Comparison of ENCODE assay signal across 22 cellular contexts in genomic region chr3:178405456-178405970, GRCh38.
DNase-seq lines count a peak whose midpoint lies in the region; ATAC-seq and TF ChIP-seq lines count a peak whose summit lies in the region.
"Had no signal": no experiment of that assay in that cellular context is flagged by ENCODE, and none has a peak within 500 bp of the region (broad histone marks: within the 10 kb centered on the region; RNA-seq: fewer than 3 reads in every experiment).

No MANE protein-coding gene starts in this region.

- H2BK120ac ChIP-seq in IMR-90 (ENCODE audit: low read depth, low read length) = no peak overlapping the region

- H3K36me3 Mint-ChIP-seq in nephron (ENCODE audit: low read depth) (no peaks in the 10 kb centered on the region), T-cell (no peaks in the 10 kb centered on the region)
- H3K36me3 Mint-ChIP-seq: activated naive CD4-positive, alpha-beta T cell treated with anti-CD3 and anti-CD28 coated beads, Interleukin-2, amount 50 U/mL, for 72 hours; CD8-positive, alpha-beta T cell had no signal

- H3K4me3 Mint-ChIP-seq in nephron (peak overlapping the region in 1 of 3 experiments; percentile 16), T-cell (no peak overlapping the region)
- H3K4me3 Mint-ChIP-seq: activated T-helper 17 cell treated with anti-CD3 and anti-CD28 coated beads, Interleukin-2, amount 50 U/mL, for 72 hours; CD8-positive, alpha-beta T cell; GM23338; T-helper 2 cell treated with Interferon-gamma antibody and Interleukin-4, amounts not matched to agents 5 μg/mL and 100 μg/mL, for 36 hours had no signal

- H3K27ac ChIP-seq in IMR-90 (ENCODE audit: insufficient read depth, low read length) (no peak overlapping the region), aorta (ENCODE audit: low read depth in 1 of 2, low read length in 2 of 2) (no peak overlapping the region)
- H3K27ac ChIP-seq: brain microvascular endothelial cell, heart right ventricle had no signal

- no peak overlapping the region; a peak in 1 of 4 replicates for H4K8ac ChIP-seq in IMR-90 (ENCODE audit: low read depth in 2 of 2, low read length in 2 of 2)

- H3K27me3 ChIP-seq in IMR-90 (ENCODE audit: control insufficient read depth, insufficient read depth, low read length) = no peaks in the 10 kb centered on the region; the same call in 1 of the 2 replicates
- H3K27me3 ChIP-seq in aorta (ENCODE audit: control insufficient read depth in 1 of 2, insufficient read depth in 2 of 2, low read length in 1 of 2) = no peaks in the 10 kb centered on the region
- H3K27me3 ChIP-seq: brain microvascular endothelial cell, heart right ventricle, left lung had no signal

- H3K18ac ChIP-seq in IMR-90 (ENCODE audit: low read depth, low read length) = no peak overlapping the region

- peak; percentile 25 for DNase-seq in AG08395 (ENCODE audit: low spot score)
- DNase-seq in IMR-90 = no peak
- DNase-seq in astrocyte of the spinal cord (ENCODE audit: low read depth, low spot score) = peak; percentile 37
- no peak for DNase-seq in T-cell
- DNase-seq in effector CD8-positive, alpha-beta T cell (lab: John Stamatoyannopoulos, UW) = no peak
- no peak for DNase-seq in activated T-cell treated with anti-CD3 and anti-CD28 coated beads for 4 hours
- no peak for DNase-seq in aorta
- DNase-seq: brain microvascular endothelial cell; CD8-positive, alpha-beta T cell; DMS79 treated with DMSO at 0.1 percent for 48 hours; heart right ventricle; Karpas-422; left lung; MV-4-11; NCI-H187 treated with DMSO at 0.1 percent for 48 hours; posterior cingulate gyrus; substantia nigra had no signal

- H3K9ac ChIP-seq in IMR-90 (ENCODE audit: low read depth, low read length) = no peak overlapping the region

- no peak overlapping the region for H2BK5ac ChIP-seq in IMR-90 (ENCODE audit: low read depth, low read length, poor library complexity, severe bottlenecking)

- POLR2A ChIA-PET in IMR-90 (lab: Charles Lee; ENCODE audit: unreplicated experiment) = interaction anchor here (0.6 kb wide), 1 partner anchor 64 kb away, joined by 3 read pairs; no protein-coding TSS in a partner anchor
- POLR2A ChIA-PET in T-cell (lab: Charles Lee) = interaction anchor here in 1 of 2 donors (0.7 to 0.9 kb wide), 2 partner anchors 13 to 994 kb away, joined by 4 read pairs; no protein-coding TSS in a partner anchor

- no peak for TF ChIP-seq RAD21 in IMR-90 (IDR thresholded peaks at IDR 0.05; ENCODE audit: low read length)

- no peak overlapping the region for H3K23ac ChIP-seq in IMR-90 (ENCODE audit: low read depth, low read length)

- H4K5ac ChIP-seq in IMR-90 (ENCODE audit: low read depth, low read length) = no peak overlapping the region

- TF ChIP-seq CTCF in IMR-90 (conservative IDR thresholded peaks at IDR 0.05; ENCODE audit: low read depth, low read length) = no peak
- TF ChIP-seq CTCF in astrocyte of the spinal cord (IDR thresholded peaks at IDR 0.05; ENCODE audit: low read depth, low read length) = no peak
- TF ChIP-seq CTCF in nephron (IDR thresholded peaks at IDR 0.05; ENCODE audit: unreplicated experiment in 3 of 3) = no peak

- H2BK15ac ChIP-seq in IMR-90 (ENCODE audit: low read depth, low read length) = no peak overlapping the region

- H3K9me3 ChIP-seq in IMR-90 (ENCODE audit: control insufficient read depth, insufficient read depth, low read length) = no peaks in the 10 kb centered on the region
- no peaks in the 10 kb centered on the region for H3K9me3 ChIP-seq in aorta (ENCODE audit: control insufficient read depth, low read length)
- H3K9me3 ChIP-seq: heart right ventricle, left lung had no signal

- intact Hi-C loops in IMR-90 (cut with micrococcal nuclease) = no loop called here
- intact Hi-C loops in aorta (cut with DNase I) = no loop called here

- H3K9me3 Mint-ChIP-seq in nephron (peaks cover 5% of the 10 kb centered on the region), T-cell (no peaks in the 10 kb centered on the region)
- H3K9me3 Mint-ChIP-seq: activated naive CD4-positive, alpha-beta T cell treated with anti-CD3 and anti-CD28 coated beads, Interleukin-2, amount 50 U/mL, for 72 hours; activated T-helper 17 cell treated with anti-CD3 and anti-CD28 coated beads, Interleukin-2, amount 50 U/mL, for 72 hours; CD8-positive, alpha-beta T cell; GM23338; T-helper 2 cell treated with Interferon-gamma antibody and Interleukin-4, amounts not matched to agents 5 μg/mL and 100 μg/mL, for 36 hours had no signal

- ATAC-seq in IMR-90 (ENCODE audit: low read depth) (peak; percentile 15; the same call in 1 of the 2 replicates), T-cell (replicated peaks in 1 of 4) (no peak), aorta (ENCODE audit: low FRiP score) (no peak)
- ATAC-seq: activated naive CD4-positive, alpha-beta T cell treated with anti-CD3 and anti-CD28 coated beads, Interleukin-2, amount 50 U/mL, for 72 hours; activated T-helper 17 cell treated with anti-CD3 and anti-CD28 coated beads, Interleukin-2, amount 50 U/mL, for 72 hours; CD8-positive, alpha-beta T cell; GM23338 had no signal

- no peak overlapping the region for H3K56ac ChIP-seq in IMR-90 (ENCODE audit: extremely low read depth, insufficient read depth, low read length)

- H3K4me2 ChIP-seq in IMR-90 (ENCODE audit: low read depth, low read length) = no peak overlapping the region
- H3K4me2 ChIP-seq: GM23338 had no signal

- WGBS in IMR-90 (ENCODE audit: extremely low coverage in 2 of 2, insufficient read length in 1 of 2), 2 experiments = no CpG with 5 or more reads among the region's 3 CpGs
- WGBS in aorta, 2 donors = 17 to 20% methylated on average over 3 of the region's 3 CpGs

- no peak overlapping the region for H3K4ac ChIP-seq in IMR-90 (ENCODE audit: low read depth, low read length)

- no peak overlapping the region for H2BK20ac ChIP-seq in IMR-90 (ENCODE audit: low read depth, low read length)

- H4K20me1 ChIP-seq in IMR-90 (ENCODE audit: insufficient read depth, low read length) = no peaks in the 10 kb centered on the region

- H2AFZ ChIP-seq in IMR-90 (replicated peaks; ENCODE audit: low read length, poor library complexity) = no peak overlapping the region
- H2AFZ ChIP-seq: GM23338 had no signal

- H3K4me1 ChIP-seq in IMR-90 (ENCODE audit: control insufficient read depth, insufficient read depth, low read length) (peaks cover 7% of the 10 kb centered on the region; the same call in 1 of the 2 replicates), aorta (ENCODE audit: control insufficient read depth in 1 of 2, insufficient read depth in 2 of 2, low read length in 2 of 2) (no peaks in the 10 kb centered on the region)
- H3K4me1 ChIP-seq: left lung had no signal

- H3K9me1 ChIP-seq in IMR-90 (ENCODE audit: insufficient read depth, low read length) = no peaks in the 10 kb centered on the region

- peaks cover 4% of the 10 kb centered on the region for H3K27me3 Mint-ChIP-seq in nephron (ENCODE audit: low read depth)
- peaks cover 15 to 17% of the 10 kb centered on the region in 2 donors for H3K27me3 Mint-ChIP-seq in T-cell

- in situ Hi-C loops in IMR-90 (cut with MboI; ENCODE audit: low sequenced_read_pairs) (no loop called here), astrocyte of the spinal cord (cut with HindIII; ENCODE audit: low sequenced_read_pairs) (no loop called here)

- BruUV-seq in IMR-90 (replicated peaks; lab: Mats Ljungman, UMichigan) = no TSS peak

- TF ChIP-seq POLR2A in IMR-90 (IDR thresholded peaks at IDR 0.05; ENCODE audit: low read depth, low read length) = no peak

- CTCF ChIA-PET in IMR-90 (lab: Yijun Ruan, JAX) = interaction anchor here (0.7 to 1.8 kb wide), 2 partner anchors 10 to 31 kb away, joined by 3 to 5 read pairs; no protein-coding TSS in a partner anchor
- CTCF ChIA-PET in T-cell (lab: Charles Lee) = no interaction called here

- H4K91ac ChIP-seq in IMR-90 (ENCODE audit: insufficient read depth, low read depth, low read length) = no peak overlapping the region

- H3K4me1 Mint-ChIP-seq in nephron (peaks cover 45% of the 10 kb centered on the region), T-cell (no peaks in the 10 kb centered on the region)
- H3K4me1 Mint-ChIP-seq: activated T-helper 17 cell treated with anti-CD3 and anti-CD28 coated beads, Interleukin-2, amount 50 U/mL, for 72 hours; GM23338 had no signal

- H3K79me1 ChIP-seq in IMR-90 (ENCODE audit: low read depth in 1 of 2, low read length in 2 of 2) = no peaks in the 10 kb centered on the region

- H3K4me3 ChIP-seq in IMR-90 (ENCODE audit: insufficient read depth, low read depth, low read length) (no peak overlapping the region), astrocyte of the spinal cord (ENCODE audit: low read depth, low read length) (no peak overlapping the region), aorta (ENCODE audit: low read length in 2 of 2) (no peak overlapping the region)
- H3K4me3 ChIP-seq: GM23338, heart right ventricle, left lung had no signal

- no peak overlapping the region for H2AK9ac ChIP-seq in IMR-90 (replicated peaks; ENCODE audit: low read depth, low read length, poor library complexity)

- no peak overlapping the region for H3K14ac ChIP-seq in IMR-90 (replicated peaks; ENCODE audit: low read depth, low read length)

- dilution Hi-C loops in IMR-90 (cut with HindIII; ENCODE audit: low sequenced_read_pairs, unreplicated experiment) = no loop called here

- H2AK5ac ChIP-seq in IMR-90 (ENCODE audit: low read depth, low read length) = no peak overlapping the region

- peak overlapping the region; percentile 79 to 92 (median 79) for H3K27ac Mint-ChIP-seq in nephron
- no peak overlapping the region for H3K27ac Mint-ChIP-seq in T-cell
- H3K27ac Mint-ChIP-seq: activated naive CD4-positive, alpha-beta T cell treated with anti-CD3 and anti-CD28 coated beads, Interleukin-2, amount 50 U/mL, for 72 hours; activated T-helper 17 cell treated with anti-CD3 and anti-CD28 coated beads, Interleukin-2, amount 50 U/mL, for 72 hours; CD8-positive, alpha-beta T cell; GM23338; T-helper 2 cell treated with Interferon-gamma antibody and Interleukin-4, amounts not matched to agents 5 μg/mL and 100 μg/mL, for 36 hours had no signal

- H3K36me3 ChIP-seq in IMR-90 (ENCODE audit: control insufficient read depth, insufficient read depth, low read length) (no peaks in the 10 kb centered on the region), aorta (ENCODE audit: control insufficient read depth in 1 of 2, insufficient read depth in 2 of 2, low read length in 1 of 2) (no peaks in the 10 kb centered on the region)
- H3K36me3 ChIP-seq: brain microvascular endothelial cell, heart right ventricle, left lung had no signal

TF ChIP-seq in IMR-90, 13 proteins besides CTCF, POLR2A, EP300 and RAD21:
- TF ChIP-seq BHLHE40 (IDR thresholded peaks at IDR 0.05; ENCODE audit: low read depth, low read length) (no peak), RCOR1 (IDR thresholded peaks at IDR 0.05; ENCODE audit: insufficient replicate concordance, low read length) (no peak), MAFK (IDR thresholded peaks at IDR 0.05; ENCODE audit: low read depth, low read length) (no peak), MXI1 (IDR thresholded peaks at IDR 0.05; ENCODE audit: borderline replicate concordance, low read depth, low read length) (no peak), SMC3 (IDR thresholded peaks at IDR 0.05; ENCODE audit: low read depth, low read length) (no peak), CHD1 (IDR thresholded peaks at IDR 0.05; ENCODE audit: low read depth, low read length) (no peak), NFE2L2 (IDR thresholded peaks at IDR 0.05; ENCODE audit: low read depth, low read length) (no peak)
TF ChIP-seq in IMR-90: peak in this region for 0.

Comparison
In these comparisons a context has a peak if more than half of its experiments do, and no peak if none do; other contexts are left out.
1. DNase-seq: peak in AG08395 (single experiment) and astrocyte of the spinal cord (single experiment); none in IMR-90 (single experiment), T-cell (0 of 34), effector CD8-positive, alpha-beta T cell (single experiment), activated T-cell treated with anti-CD3 and anti-CD28 coated beads for 4 hours (single experiment) and aorta (0 of 2).
2. H3K27ac Mint-ChIP-seq: peak in nephron (3 of 3); none in T-cell (0 of 2).